ENCODE assay signal across 14 cellular contexts in genomic region chr1:1402901-1403392, GRCh38. TPM values are rescaled to one million over a fixed set of nuclear protein-coding genes. Genes with fewer than 3 reads are reported as not detected.
DNase-seq lines count a peak whose midpoint lies in the region; ATAC-seq, FAIRE-seq and TF ChIP-seq lines count a peak whose summit lies in the region.
"Not testable (repeated sequence)": the region's sequence is repeated elsewhere in the genome, so short reads cannot be mapped to it uniquely, and the experiment has no call there.
"Had no signal": no experiment of that assay in that cellular context is flagged by ENCODE, and none has a peak within 500 bp of the region (broad histone marks: within the 10 kb centered on the region; RNA-seq: fewer than 3 reads in every experiment).

No MANE protein-coding gene starts in this region.

- H3K4me3 Mint-ChIP-seq in CD4-positive, CD25-positive, alpha-beta regulatory T cell, result peak overlapping the region; percentile 29 to 100 (median 39)
- not testable (repeated sequence) for H3K4me3 Mint-ChIP-seq in activated CD4-positive, alpha-beta memory T cell treated with anti-CD3 and anti-CD28 coated beads for 36 hours; activated naive CD4-positive, alpha-beta T cell treated with anti-CD3 and anti-CD28 coated beads, Interleukin-2, amount 10 ng/mL, durations not matched to agents 7 days and 5 days; natural killer cell treated with Interleukin-12 subunit alpha and Interleukin-12 subunit beta and Interleukin-15 and Interleukin-18, amount 100 ng/mL, for 72 hours
- H3K4me3 Mint-ChIP-seq in stimulated activated naive B cell treated with anti-CD40 and anti-IgM and Interleukin-4, amounts not matched to agents 10 μg/mL and 1 μg/mL and 100 μg/mL, for 72 hours, result peak overlapping the region in 1 of 2 donors; percentile 12

- TF ChIP-seq CTCF in RWPE1 (conservative IDR thresholded peaks at IDR 0.05; ENCODE audit: low read depth); K562 (IDR thresholded peaks at IDR 0.05 in 2 of 3, conservative IDR thresholded peaks at IDR 0.05 in 1 of 3; ENCODE audit: insufficient read depth in 2 of 3, low read depth in 1 of 3, low read length in 3 of 3): not testable (repeated sequence)

- H4K20me1 ChIP-seq in K562 (replicated peaks; ENCODE audit: control insufficient read depth, insufficient read depth, low read length), result peaks cover 14% of the 10 kb centered on the region

- peak overlapping the region in 1 of 3 donors; percentile 87 for H3K27ac Mint-ChIP-seq in CD4-positive, CD25-positive, alpha-beta regulatory T cell
- peak overlapping the region; percentile 58 for H3K27ac Mint-ChIP-seq in activated CD4-positive, alpha-beta memory T cell treated with anti-CD3 and anti-CD28 coated beads for 36 hours
- H3K27ac Mint-ChIP-seq in activated naive CD4-positive, alpha-beta T cell treated with anti-CD3 and anti-CD28 coated beads, Interleukin-2, amount 10 ng/mL, durations not matched to agents 7 days and 5 days, result peak overlapping the region; percentile 55
- peak overlapping the region; percentile 12 to 20 for H3K27ac Mint-ChIP-seq in natural killer cell treated with Interleukin-12 subunit alpha and Interleukin-12 subunit beta and Interleukin-15 and Interleukin-18, amount 100 ng/mL, for 72 hours
- peak overlapping the region; percentile 95 for H3K27ac Mint-ChIP-seq in stimulated activated naive B cell treated with anti-CD40 and anti-IgM and Interleukin-4, amounts not matched to agents 10 μg/mL and 1 μg/mL and 100 μg/mL, for 72 hours

- intact Hi-C loops in activated CD4-positive, alpha-beta memory T cell treated with anti-CD3 and anti-CD28 coated beads for 36 hours (cut with micrococcal nuclease), result loop anchor here (10.0 kb wide), 1 partner anchor 102 kb away; no protein-coding TSS in a partner anchor
- intact Hi-C loops in K562 (cut with micrococcal nuclease), result not testable (repeated sequence)

- not testable (repeated sequence) for TF ChIP-seq RAD21 in K562 (CRISPR knock-in tag; conservative IDR thresholded peaks at IDR 0.05 in 1 of 2, IDR thresholded peaks at IDR 0.05 in 1 of 2)

- FAIRE-seq in K562 (lab: Jason Lieb, UNC), result not testable (repeated sequence)

- POLR2A ChIA-PET in RWPE1 (lab: Yijun Ruan, JAX; ENCODE audit: low non-redundant PET); activated CD4-positive, alpha-beta memory T cell treated with anti-CD3 and anti-CD28 coated beads for 36 hours (lab: Charles Lee): not testable (repeated sequence)
- POLR2A ChIA-PET in K562 (lab: Yijun Ruan, JAX), result interaction anchor here (0.7 to 1.7 kb wide), 9 partner anchors 7 to 356 kb away, joined by 3 to 8 read pairs (median 3); partner anchors contain the start of gene AURKAIP1

- DNase-seq in CD4-positive, CD25-positive, alpha-beta regulatory T cell; RWPE1 (ENCODE audit: low spot score); activated CD4-positive, alpha-beta memory T cell treated with anti-CD3 and anti-CD28 coated beads for 36 hours; activated naive CD4-positive, alpha-beta T cell treated with anti-CD3 and anti-CD28 coated beads, Interleukin-2, amount 10 ng/mL, durations not matched to agents 7 days and 5 days; K562 (ENCODE audit: extremely low read depth in 1 of 4, low spot score in 3 of 4); epithelial cell of prostate (ENCODE audit: low read depth, low spot score); natural killer cell treated with Interleukin-12 subunit alpha and Interleukin-12 subunit beta and Interleukin-15 and Interleukin-18, amount 100 ng/mL, for 72 hours (ENCODE audit: low spot score); stimulated activated naive B cell treated with anti-CD40 and anti-IgM and Interleukin-4, amounts not matched to agents 10 μg/mL and 1 μg/mL and 100 μg/mL, for 72 hours: not testable (repeated sequence)

- peaks cover 0 to 66% (median 22%) of the 10 kb centered on the region in 4 donors for H3K4me1 Mint-ChIP-seq in CD4-positive, CD25-positive, alpha-beta regulatory T cell
- H3K4me1 Mint-ChIP-seq in activated CD4-positive, alpha-beta memory T cell treated with anti-CD3 and anti-CD28 coated beads for 36 hours (ENCODE audit: low read depth), result peaks cover 58% of the 10 kb centered on the region
- H3K4me1 Mint-ChIP-seq in activated naive CD4-positive, alpha-beta T cell treated with anti-CD3 and anti-CD28 coated beads, Interleukin-2, amount 10 ng/mL, durations not matched to agents 7 days and 5 days, result peaks cover 61% of the 10 kb centered on the region
- peaks cover 36 to 38% of the 10 kb centered on the region in 2 donors for H3K4me1 Mint-ChIP-seq in natural killer cell treated with Interleukin-12 subunit alpha and Interleukin-12 subunit beta and Interleukin-15 and Interleukin-18, amount 100 ng/mL, for 72 hours (ENCODE audit: low read depth in 2 of 2)
- peaks cover 41 to 73% of the 10 kb centered on the region in 2 donors for H3K4me1 Mint-ChIP-seq in stimulated activated naive B cell treated with anti-CD40 and anti-IgM and Interleukin-4, amounts not matched to agents 10 μg/mL and 1 μg/mL and 100 μg/mL, for 72 hours

- 78% methylated on average over 8 of the region's 9 CpGs for WGBS in K562 (ENCODE audit: insufficient coverage, low coverage, missing lambda C conversion rate)

- H3K9me3 Mint-ChIP-seq in CD4-positive, CD25-positive, alpha-beta regulatory T cell; activated CD4-positive, alpha-beta memory T cell treated with anti-CD3 and anti-CD28 coated beads for 36 hours; activated naive CD4-positive, alpha-beta T cell treated with anti-CD3 and anti-CD28 coated beads, Interleukin-2, amount 10 ng/mL, durations not matched to agents 7 days and 5 days; natural killer cell treated with Interleukin-12 subunit alpha and Interleukin-12 subunit beta and Interleukin-15 and Interleukin-18, amount 100 ng/mL, for 72 hours; stimulated activated naive B cell treated with anti-CD40 and anti-IgM and Interleukin-4, amounts not matched to agents 10 μg/mL and 1 μg/mL and 100 μg/mL, for 72 hours: not testable (repeated sequence)

- CTCF ChIA-PET in RWPE1 (lab: Yijun Ruan, JAX), result interaction anchor here (1.0 to 1.4 kb wide), 2 partner anchors 12 to 39 kb away, joined by 5 to 9 read pairs; no protein-coding TSS in a partner anchor
- CTCF ChIA-PET in activated CD4-positive, alpha-beta memory T cell treated with anti-CD3 and anti-CD28 coated beads for 36 hours (lab: Charles Lee), result interaction anchor here (0.7 to 1.2 kb wide), 3 partner anchors 12 to 213 kb away, joined by 4 to 5 read pairs (median 5); no protein-coding TSS in a partner anchor
- CTCF ChIA-PET in activated naive CD4-positive, alpha-beta T cell treated with anti-CD3 and anti-CD28 coated beads, Interleukin-2, amount 10 ng/mL, durations not matched to agents 7 days and 5 days (lab: Charles Lee), result interaction anchor here (1.0 to 1.2 kb wide), 3 partner anchors 11 to 31 kb away, joined by 3 to 4 read pairs (median 3); no protein-coding TSS in a partner anchor
- CTCF ChIA-PET in K562 (lab: Yijun Ruan, JAX; ENCODE audit: low intra/inter-chr PET ratio), result not testable (repeated sequence)

- H2AFZ ChIP-seq in K562 (ENCODE audit: low read depth, low read length), result not testable (repeated sequence)

- BruUV-seq in K562 (replicated peaks; lab: Mats Ljungman, UMichigan), result not testable (repeated sequence)

- not testable (repeated sequence) for H3K27ac ChIP-seq in CD4-positive, CD25-positive, alpha-beta regulatory T cell (ENCODE audit: insufficient read depth, low read length, poor library complexity, severe bottlenecking); K562 (ENCODE audit: extremely low read depth, low read depth, low read length)
- H3K27ac ChIP-seq in RWPE1 (peak overlapping the region; percentile 82), epithelial cell of prostate (peak overlapping the region; percentile 34)

- ATAC-seq in CD4-positive, CD25-positive, alpha-beta regulatory T cell (ENCODE audit: low read depth in 2 of 2); K562; natural killer cell treated with Interleukin-12 subunit alpha and Interleukin-12 subunit beta and Interleukin-15 and Interleukin-18, amount 100 ng/mL, for 72 hours; stimulated activated naive B cell treated with anti-CD40 and anti-IgM and Interleukin-4, amounts not matched to agents 10 μg/mL and 1 μg/mL and 100 μg/mL, for 72 hours (replicated peaks): not testable (repeated sequence)

- not testable (repeated sequence) for H3K27me3 Mint-ChIP-seq in CD4-positive, CD25-positive, alpha-beta regulatory T cell; activated CD4-positive, alpha-beta memory T cell treated with anti-CD3 and anti-CD28 coated beads for 36 hours; activated naive CD4-positive, alpha-beta T cell treated with anti-CD3 and anti-CD28 coated beads, Interleukin-2, amount 10 ng/mL, durations not matched to agents 7 days and 5 days; natural killer cell treated with Interleukin-12 subunit alpha and Interleukin-12 subunit beta and Interleukin-15 and Interleukin-18, amount 100 ng/mL, for 72 hours; stimulated activated naive B cell treated with anti-CD40 and anti-IgM and Interleukin-4, amounts not matched to agents 10 μg/mL and 1 μg/mL and 100 μg/mL, for 72 hours

- H3K27me3 ChIP-seq in CD4-positive, CD25-positive, alpha-beta regulatory T cell (ENCODE audit: control insufficient read depth, insufficient read depth, low read length); K562 (ENCODE audit: control insufficient read depth in 2 of 2, insufficient read depth in 2 of 2, low read length in 2 of 2): not testable (repeated sequence)

- not testable (repeated sequence) for TF ChIP-seq POLR2A in K562 (conservative IDR thresholded peaks at IDR 0.05)

- H3K9me3 ChIP-seq in CD4-positive, CD25-positive, alpha-beta regulatory T cell (ENCODE audit: control insufficient read depth in 2 of 2, low read length in 2 of 2); K562 (replicated peaks; ENCODE audit: control insufficient read depth, insufficient read depth, low read depth, low read length): not testable (repeated sequence)

- not testable (repeated sequence) for H3K4me3 ChIP-seq in CD4-positive, CD25-positive, alpha-beta regulatory T cell (ENCODE audit: low read depth, low read length); K562

- not testable (repeated sequence) for H3K4me2 ChIP-seq in K562 (ENCODE audit: insufficient read depth, low read length)

- in situ Hi-C loops in K562 (cut with MboI), result not testable (repeated sequence)

- not testable (repeated sequence) for TF ChIP-seq EP300 in K562 (IDR thresholded peaks at IDR 0.05; ENCODE audit: low read length)

- H3K36me3 Mint-ChIP-seq in CD4-positive, CD25-positive, alpha-beta regulatory T cell, result peaks cover 20% of the 10 kb centered on the region
- peaks cover 68% of the 10 kb centered on the region for H3K36me3 Mint-ChIP-seq in activated CD4-positive, alpha-beta memory T cell treated with anti-CD3 and anti-CD28 coated beads for 36 hours
- peaks cover 48% of the 10 kb centered on the region for H3K36me3 Mint-ChIP-seq in activated naive CD4-positive, alpha-beta T cell treated with anti-CD3 and anti-CD28 coated beads, Interleukin-2, amount 10 ng/mL, durations not matched to agents 7 days and 5 days
- H3K36me3 Mint-ChIP-seq in natural killer cell treated with Interleukin-12 subunit alpha and Interleukin-12 subunit beta and Interleukin-15 and Interleukin-18, amount 100 ng/mL, for 72 hours, result peaks cover 11% of the 10 kb centered on the region
- peaks cover 62 to 75% of the 10 kb centered on the region in 2 donors for H3K36me3 Mint-ChIP-seq in stimulated activated naive B cell treated with anti-CD40 and anti-IgM and Interleukin-4, amounts not matched to agents 10 μg/mL and 1 μg/mL and 100 μg/mL, for 72 hours

- H3K79me2 ChIP-seq in K562 (ENCODE audit: control insufficient read depth, insufficient read depth, low read length), result peaks cover 84% of the 10 kb centered on the region

- peaks cover 35% of the 10 kb centered on the region for H3K36me3 ChIP-seq in CD4-positive, CD25-positive, alpha-beta regulatory T cell (ENCODE audit: control insufficient read depth, insufficient read depth, low read length)
- peaks cover 71% of the 10 kb centered on the region for H3K36me3 ChIP-seq in K562 (ENCODE audit: control insufficient read depth, insufficient read depth, low read length)

- peaks cover 35% of the 10 kb centered on the region for H3K4me1 ChIP-seq in CD4-positive, CD25-positive, alpha-beta regulatory T cell (ENCODE audit: control insufficient read depth, insufficient read depth, low read length, poor library complexity, severe bottlenecking)
- H3K4me1 ChIP-seq in K562 (replicated peaks in 1 of 2; ENCODE audit: control insufficient read depth in 2 of 2, insufficient read depth in 2 of 2, low read length in 2 of 2), result peaks cover 23 to 68% of the 10 kb centered on the region in 2 experiments

- not testable (repeated sequence) for H3K9me1 ChIP-seq in K562 (ENCODE audit: control insufficient read depth, insufficient read depth, low read length)

- not testable (repeated sequence) for H3K9ac ChIP-seq in K562 (ENCODE audit: insufficient read depth in 1 of 2, low read depth in 2 of 2, low read length in 2 of 2)

RNA-seq across cellular contexts. Expression of gene CCNL2, which starts 3.8 kb away (rescaled TPM):
- total RNA-seq in CD4-positive, CD25-positive, alpha-beta regulatory T cell, result 287 TPM
- polyA plus RNA-seq in CD4-positive, CD25-positive, alpha-beta regulatory T cell, result 10 to 100 TPM; 17.6 to 24.6 (median 21.4) TPM
- 100 to 1,000 TPM in 1 of 2 experiments, 10 to 100 TPM in 1; 96.0 to 108 TPM for total RNA-seq in activated CD4-positive, alpha-beta memory T cell treated with anti-CD3 and anti-CD28 coated beads for 36 hours
- 996 and 1,265 TPM in 2 replicates for total RNA-seq in K562 (2011; cell fraction: chromatin; rRNA removed; ENCODE audit: low replicate concordance)
- 508 and 525 TPM in 2 replicates for total RNA-seq in K562 (2011; cell fraction: nucleolus; rRNA removed)
- total RNA-seq in K562 (2011; cell fraction: nucleoplasm; rRNA removed), result 788 and 831 TPM in 2 replicates
- 147 and 176 TPM in 2 replicates for total RNA-seq in K562 (2014; rRNA removed)
- 65.1 and 66.7 TPM in 2 replicates for total RNA-seq in K562 (2014; rRNA removed; fragmentation: Illumina TruSeq; extraction: Trizol)
- total RNA-seq in K562 (2015; rRNA removed; fragmentation: Illumina TruSeq; extraction: Trizol), result 91.0 and 94.5 TPM in 2 replicates
- 141 and 167 TPM in 2 replicates for total RNA-seq in K562 (2021)
- 236 and 265 TPM in 2 replicates for polyA plus RNA-seq in K562 (2011; rRNA removed)
- 71.9 and 133 TPM in 2 replicates for polyA plus RNA-seq in K562 (2011; cell fraction: cytosol; rRNA removed)
- 2,539 and 2,548 TPM in 2 replicates for polyA plus RNA-seq in K562 (2011; cell fraction: nucleus; rRNA removed)
- polyA plus RNA-seq in K562 (2012), result 104 and 250 TPM in 2 replicates
- 81.0 and 89.7 TPM in 2 replicates for polyA plus RNA-seq in K562 (2014; fragmentation: Illumina TruSeq; extraction: Trizol)
- 1 to 10 TPM; 2.8 to 5.6 TPM for polyA plus RNA-seq in K562 (2014; fragmentation: Nextera tagmentation; extraction: Ambion mirVana)
- polyA plus RNA-seq in K562 (2014; rRNA removed), result 245 and 287 TPM in 2 replicates
- polyA minus RNA-seq in K562 (2011; rRNA and poly(A)+ RNA removed), result 70.2 and 76.2 TPM in 2 replicates
- polyA minus RNA-seq in K562 (2011; cell fraction: cytosol; rRNA and poly(A)+ RNA removed), result 31.4 and 45.0 TPM in 2 replicates
- polyA minus RNA-seq in K562 (2011; cell fraction: nucleus; rRNA and poly(A)+ RNA removed), result 260 and 342 TPM in 2 replicates
- total RNA-seq in natural killer cell treated with Interleukin-12 subunit alpha and Interleukin-12 subunit beta and Interleukin-15 and Interleukin-18, amount 100 ng/mL, for 72 hours, result 100 to 1,000 TPM; 124 to 196 TPM

RNA-seq across cellular contexts. Expression of gene MRPL20, which starts 4.1 kb away (rescaled TPM):
- 83.4 TPM for total RNA-seq in CD4-positive, CD25-positive, alpha-beta regulatory T cell
- polyA plus RNA-seq in CD4-positive, CD25-positive, alpha-beta regulatory T cell, result 100 to 1,000 TPM; 162 to 188 (median 178) TPM
- 100 to 1,000 TPM; 122 to 123 TPM for total RNA-seq in activated CD4-positive, alpha-beta memory T cell treated with anti-CD3 and anti-CD28 coated beads for 36 hours
- 98.1 and 170 TPM in 2 replicates for total RNA-seq in K562 (2011; cell fraction: chromatin; rRNA removed; ENCODE audit: low replicate concordance)
- total RNA-seq in K562 (2011; cell fraction: nucleolus; rRNA removed), result 136 and 139 TPM in 2 replicates
- total RNA-seq in K562 (2011; cell fraction: nucleoplasm; rRNA removed), result 122 and 137 TPM in 2 replicates
- 352 and 355 TPM in 2 replicates for total RNA-seq in K562 (2014; rRNA removed)
- 208 and 222 TPM in 2 replicates for total RNA-seq in K562 (2014; rRNA removed; fragmentation: Illumina TruSeq; extraction: Trizol)
- 205 and 216 TPM in 2 replicates for total RNA-seq in K562 (2015; rRNA removed; fragmentation: Illumina TruSeq; extraction: Trizol)
- 224 and 229 TPM in 2 replicates for total RNA-seq in K562 (2021)
- polyA plus RNA-seq in K562 (2011; rRNA removed), result 144 and 187 TPM in 2 replicates
- 164 and 188 TPM in 2 replicates for polyA plus RNA-seq in K562 (2011; cell fraction: cytosol; rRNA removed)
- polyA plus RNA-seq in K562 (2011; cell fraction: nucleus; rRNA removed), result 104 and 152 TPM in 2 replicates
- polyA plus RNA-seq in K562 (2012), result 195 and 375 TPM in 2 replicates
- polyA plus RNA-seq in K562 (2014; fragmentation: Illumina TruSeq; extraction: Trizol), result 180 and 264 TPM in 2 replicates
- 100 to 1,000 TPM; 570 to 671 TPM for polyA plus RNA-seq in K562 (2014; fragmentation: Nextera tagmentation; extraction: Ambion mirVana)
- polyA plus RNA-seq in K562 (2014; rRNA removed), result 420 and 491 TPM in 2 replicates
- polyA minus RNA-seq in K562 (2011; rRNA and poly(A)+ RNA removed), result 121 and 163 TPM in 2 replicates
- 99.9 and 107 TPM in 2 replicates for polyA minus RNA-seq in K562 (2011; cell fraction: cytosol; rRNA and poly(A)+ RNA removed)
- polyA minus RNA-seq in K562 (2011; cell fraction: nucleus; rRNA and poly(A)+ RNA removed), result 44.2 and 57.5 TPM in 2 replicates
- total RNA-seq in natural killer cell treated with Interleukin-12 subunit alpha and Interleukin-12 subunit beta and Interleukin-15 and Interleukin-18, amount 100 ng/mL, for 72 hours, result 100 to 1,000 TPM; 138 to 175 TPM

RNA-seq across cellular contexts. Expression of gene ANKRD65, which starts 18.1 kb away (rescaled TPM):
- not detected for total RNA-seq in CD4-positive, CD25-positive, alpha-beta regulatory T cell
- polyA plus RNA-seq in CD4-positive, CD25-positive, alpha-beta regulatory T cell, result under 1 TPM in 1 of 4 donors, not detected in 3; 0.14 TPM
- total RNA-seq in activated CD4-positive, alpha-beta memory T cell treated with anti-CD3 and anti-CD28 coated beads for 36 hours, result not detected
- not detected in 2 replicates for total RNA-seq in K562 (2011; cell fraction: chromatin; rRNA removed; ENCODE audit: low replicate concordance)
- total RNA-seq in K562 (2011; cell fraction: nucleolus; rRNA removed), result not detected in 2 replicates
- 0.37 TPM in 1 of 2 replicates, not detected in the other for total RNA-seq in K562 (2011; cell fraction: nucleoplasm; rRNA removed)
- total RNA-seq in K562 (2014; rRNA removed), result not detected in 2 replicates
- not detected in 2 replicates for total RNA-seq in K562 (2014; rRNA removed; fragmentation: Illumina TruSeq; extraction: Trizol)
- not detected in 2 replicates for total RNA-seq in K562 (2015; rRNA removed; fragmentation: Illumina TruSeq; extraction: Trizol)
- not detected in 2 replicates for total RNA-seq in K562 (2021)
- not detected in 2 replicates for polyA plus RNA-seq in K562 (2011; rRNA removed)
- not detected in 2 replicates for polyA plus RNA-seq in K562 (2011; cell fraction: cytosol; rRNA removed)
- not detected in 2 replicates for polyA plus RNA-seq in K562 (2011; cell fraction: nucleus; rRNA removed)
- 0.11 TPM in 1 of 2 replicates, not detected in the other for polyA plus RNA-seq in K562 (2012)
- not detected in 2 replicates for polyA plus RNA-seq in K562 (2014; fragmentation: Illumina TruSeq; extraction: Trizol)
- polyA plus RNA-seq in K562 (2014; fragmentation: Nextera tagmentation; extraction: Ambion mirVana), result not detected
- not detected in 2 replicates for polyA plus RNA-seq in K562 (2014; rRNA removed)
- polyA minus RNA-seq in K562 (2011; rRNA and poly(A)+ RNA removed), result not detected in 2 replicates
- not detected in 2 replicates for polyA minus RNA-seq in K562 (2011; cell fraction: cytosol; rRNA and poly(A)+ RNA removed)
- polyA minus RNA-seq in K562 (2011; cell fraction: nucleus; rRNA and poly(A)+ RNA removed), result not detected in 2 replicates
- not detected for total RNA-seq in natural killer cell treated with Interleukin-12 subunit alpha and Interleukin-12 subunit beta and Interleukin-15 and Interleukin-18, amount 100 ng/mL, for 72 hours
- total RNA-seq: A172, B cell, Daoy, HT1080, IMR-90, RPMI7951 had no signal

RNA-seq across cellular contexts. Expression of gene AURKAIP1, which starts 27.9 kb away (rescaled TPM):
- 76.0 TPM for total RNA-seq in CD4-positive, CD25-positive, alpha-beta regulatory T cell
- polyA plus RNA-seq in CD4-positive, CD25-positive, alpha-beta regulatory T cell, result 100 to 1,000 TPM; 145 to 190 (median 164) TPM
- total RNA-seq in activated CD4-positive, alpha-beta memory T cell treated with anti-CD3 and anti-CD28 coated beads for 36 hours, result 100 to 1,000 TPM; 124 to 131 TPM
- total RNA-seq in K562 (2011; cell fraction: chromatin; rRNA removed; ENCODE audit: low replicate concordance), result 23.0 and 76.1 TPM in 2 replicates
- total RNA-seq in K562 (2011; cell fraction: nucleolus; rRNA removed), result 97.2 and 110 TPM in 2 replicates
- total RNA-seq in K562 (2011; cell fraction: nucleoplasm; rRNA removed), result 49.6 and 53.2 TPM in 2 replicates
- total RNA-seq in K562 (2014; rRNA removed) (478 and 554 TPM in 2 replicates), K562 (2014; rRNA removed; fragmentation: Illumina TruSeq; extraction: Trizol) (19.4 and 34.6 TPM in 2 replicates), K562 (2015; rRNA removed; fragmentation: Illumina TruSeq; extraction: Trizol) (113 and 115 TPM in 2 replicates), K562 (2021) (346 and 388 TPM in 2 replicates)
- polyA plus RNA-seq in K562 (2011; rRNA removed) (92.0 and 96.0 TPM in 2 replicates), K562 (2014; fragmentation: Illumina TruSeq; extraction: Trizol) (66.4 and 151 TPM in 2 replicates), K562 (2014; fragmentation: Nextera tagmentation; extraction: Ambion mirVana) (10 to 100 TPM in 1 of 2 experiments, 1 to 10 TPM in 1; 7.8 to 32.9 TPM), K562 (2014; rRNA removed) (385 and 391 TPM in 2 replicates)
- 83.3 and 266 TPM in 2 replicates for polyA plus RNA-seq in K562 (2011; cell fraction: cytosol; rRNA removed)
- 80.6 and 118 TPM in 2 replicates for polyA plus RNA-seq in K562 (2011; cell fraction: nucleus; rRNA removed)
- polyA plus RNA-seq in K562 (2012), result 196 and 204 TPM in 2 replicates
- polyA minus RNA-seq in K562 (2011; rRNA and poly(A)+ RNA removed), result 16.0 and 24.9 TPM in 2 replicates
- polyA minus RNA-seq in K562 (2011; cell fraction: cytosol; rRNA and poly(A)+ RNA removed), result 55.8 and 62.3 TPM in 2 replicates
- 24.6 and 29.9 TPM in 2 replicates for polyA minus RNA-seq in K562 (2011; cell fraction: nucleus; rRNA and poly(A)+ RNA removed)
- 100 to 1,000 TPM; 106 to 216 TPM for total RNA-seq in natural killer cell treated with Interleukin-12 subunit alpha and Interleukin-12 subunit beta and Interleukin-15 and Interleukin-18, amount 100 ng/mL, for 72 hours

RNA-seq across cellular contexts. Expression of gene VWA1, which starts 32.5 kb away (rescaled TPM):
- total RNA-seq in CD4-positive, CD25-positive, alpha-beta regulatory T cell, result not detected
- not detected for polyA plus RNA-seq in CD4-positive, CD25-positive, alpha-beta regulatory T cell
- under 1 TPM; 0.69 to 0.92 TPM for total RNA-seq in activated CD4-positive, alpha-beta memory T cell treated with anti-CD3 and anti-CD28 coated beads for 36 hours
- total RNA-seq in K562 (2011; cell fraction: chromatin; rRNA removed; ENCODE audit: low replicate concordance), result 0.76 and 5.5 TPM in 2 replicates
- total RNA-seq in K562 (2011; cell fraction: nucleolus; rRNA removed), result 5.1 and 7.2 TPM in 2 replicates
- total RNA-seq in K562 (2011; cell fraction: nucleoplasm; rRNA removed), result 1.9 and 3.4 TPM in 2 replicates
- 4.0 and 4.6 TPM in 2 replicates for total RNA-seq in K562 (2014; rRNA removed)
- total RNA-seq in K562 (2014; rRNA removed; fragmentation: Illumina TruSeq; extraction: Trizol), result 0.03 and 0.04 TPM in 2 replicates
- 0.98 and 1.2 TPM in 2 replicates for total RNA-seq in K562 (2015; rRNA removed; fragmentation: Illumina TruSeq; extraction: Trizol)
- total RNA-seq in K562 (2021), result 6.4 and 7.1 TPM in 2 replicates
- 0.85 and 1.6 TPM in 2 replicates for polyA plus RNA-seq in K562 (2011; rRNA removed)
- polyA plus RNA-seq in K562 (2011; cell fraction: cytosol; rRNA removed), result 1.3 and 7.5 TPM in 2 replicates
- polyA plus RNA-seq in K562 (2011; cell fraction: nucleus; rRNA removed), result 3.0 and 6.5 TPM in 2 replicates
- polyA plus RNA-seq in K562 (2012), result 3.8 and 6.1 TPM in 2 replicates
- 0.16 and 0.84 TPM in 2 replicates for polyA plus RNA-seq in K562 (2014; fragmentation: Illumina TruSeq; extraction: Trizol)
- under 1 TPM; 0.01 to 0.06 TPM for polyA plus RNA-seq in K562 (2014; fragmentation: Nextera tagmentation; extraction: Ambion mirVana)
- polyA plus RNA-seq in K562 (2014; rRNA removed), result 2.6 and 3.0 TPM in 2 replicates
- polyA minus RNA-seq in K562 (2011; rRNA and poly(A)+ RNA removed), result 0.42 and 0.69 TPM in 2 replicates
- 2.0 and 2.4 TPM in 2 replicates for polyA minus RNA-seq in K562 (2011; cell fraction: cytosol; rRNA and poly(A)+ RNA removed)
- 2.7 and 4.3 TPM in 2 replicates for polyA minus RNA-seq in K562 (2011; cell fraction: nucleus; rRNA and poly(A)+ RNA removed)
- 1 to 10 TPM; 1.3 to 7.7 TPM for total RNA-seq in natural killer cell treated with Interleukin-12 subunit alpha and Interleukin-12 subunit beta and Interleukin-15 and Interleukin-18, amount 100 ng/mL, for 72 hours
- total RNA-seq: B cell had no signal
